10 cellular contexts compared by ENCODE assay signal in genomic region chr2:27717070-27717453, GRCh38. TPM values are rescaled to one million over a fixed set of nuclear protein-coding genes. Genes with fewer than 3 reads are reported as not detected.
DNase-seq lines count a peak whose midpoint lies in the region; ATAC-seq, FAIRE-seq and TF ChIP-seq lines count a peak whose summit lies in the region.
"Had no signal": no experiment of that assay in that cellular context is flagged by ENCODE, and none has a peak within 500 bp of the region (broad histone marks: within the 10 kb centered on the region; RNA-seq: fewer than 3 reads in every experiment).

No MANE protein-coding gene starts in this region.

- TF ChIP-seq RAD21 in A549 (conservative IDR thresholded peaks at IDR 0.05 in 1 of 2, IDR thresholded peaks at IDR 0.05 in 1 of 2), result no peak

- 20% methylated on average over 8 of the region's 8 CpGs for WGBS in A549 (ENCODE audit: missing lambda C conversion rate)
- 68% methylated on average over 8 of the region's 8 CpGs for WGBS in prostate gland

- peaks cover 35% of the 10 kb centered on the region for H3K27me3 Mint-ChIP-seq in activated naive CD8-positive, alpha-beta T cell treated with anti-CD3 and anti-CD28 coated beads, Interleukin-2, amount 10 ng/mL, durations not matched to agents 7 days and 5 days

- POLR2A ChIA-PET in A549 (lab: Yijun Ruan, JAX), result interaction anchor here (0.8 to 1.8 kb wide), 4 partner anchors 10 to 676 kb away, joined by 3 to 8 read pairs (median 5); partner anchors contain the start of gene FOSL2
- POLR2A ChIA-PET in activated naive CD8-positive, alpha-beta T cell treated with anti-CD3 and anti-CD28 coated beads, Interleukin-2, amount 10 ng/mL, durations not matched to agents 7 days and 5 days (lab: Charles Lee), result interaction anchor here (1.0 kb wide), 1 partner anchor 13 kb away, joined by 3 read pairs; no protein-coding TSS in a partner anchor
- POLR2A ChIA-PET in A673 (lab: Charles Lee; ENCODE audit: low non-redundant PET), result no interaction called here

- H3K4me1 ChIP-seq in A549 (peaks cover 70% of the 10 kb centered on the region), prostate gland (replicated peaks) (no peaks in the 10 kb centered on the region), A673 (ENCODE audit: insufficient read depth, low read length, poor library complexity, severe bottlenecking) (no peaks in the 10 kb centered on the region)

- peak overlapping the region; percentile 18 for H3K4me3 Mint-ChIP-seq in activated naive CD8-positive, alpha-beta T cell treated with anti-CD3 and anti-CD28 coated beads, Interleukin-2, amount 10 ng/mL, durations not matched to agents 7 days and 5 days

- H3K36me3 Mint-ChIP-seq in activated naive CD8-positive, alpha-beta T cell treated with anti-CD3 and anti-CD28 coated beads, Interleukin-2, amount 10 ng/mL, durations not matched to agents 7 days and 5 days, result no peaks in the 10 kb centered on the region

- no peak overlapping the region for H3K4me3 ChIP-seq in A549
- H3K4me3 ChIP-seq in H7 (ENCODE audit: insufficient read depth, low read depth, low read length), result peak overlapping the region; percentile 43; the same call in 1 of the 2 replicates
- H3K4me3 ChIP-seq in prostate gland, result no peak overlapping the region
- no peak overlapping the region for H3K4me3 ChIP-seq in A673 (ENCODE audit: low read depth, low read length, poor library complexity, severe bottlenecking)

- no peak for TF ChIP-seq CTCF in A549 (IDR thresholded peaks at IDR 0.05)
- no peak for TF ChIP-seq CTCF in prostate gland (IDR thresholded peaks at IDR 0.05)
- no peak for TF ChIP-seq CTCF in A673 (conservative IDR thresholded peaks at IDR 0.05; ENCODE audit: low read depth, low read length)

- ATAC-seq in A549 (peak; percentile 44 to 52; a peak in 5 of 6 replicates), HG03432 (IDR thresholded peaks at IDR 0.05; ENCODE audit: unreplicated experiment) (no peak)
- ATAC-seq in activated naive CD8-positive, alpha-beta T cell treated with anti-CD3 and anti-CD28 coated beads, Interleukin-2, amount 10 ng/mL, durations not matched to agents 7 days and 5 days (ENCODE audit: low read depth), result no peak

- no peaks in the 10 kb centered on the region for H3K36me3 ChIP-seq in H7 (replicated peaks; ENCODE audit: control insufficient read depth, insufficient read depth, low read length)
- no peaks in the 10 kb centered on the region for H3K36me3 ChIP-seq in prostate gland
- no peaks in the 10 kb centered on the region for H3K36me3 ChIP-seq in A673 (ENCODE audit: insufficient read depth, low read length, poor library complexity, severe bottlenecking)

- no TSS peak for BruUV-seq in A673 (replicated peaks; lab: Mats Ljungman, UMichigan)

- DNase-seq in A549 (ENCODE audit: low read depth in 1 of 2, low spot score in 1 of 2) (peak in 1 of 2 experiments; percentile 87), H7 (no peak), islet precursor cell (peak; percentile 85), prostate gland (ENCODE audit: low spot score) (no peak), DMS53 treated with DMSO at 0.1 percent for 48 hours (lab: John Stamatoyannopoulos, UW; ENCODE audit: unreplicated experiment) (no peak), A673 (ENCODE audit: low spot score) (no peak)
- no peak for DNase-seq in activated naive CD8-positive, alpha-beta T cell treated with anti-CD3 and anti-CD28 coated beads, Interleukin-2, amount 10 ng/mL, durations not matched to agents 7 days and 5 days
- DNase-seq: NCI-H510A treated with DMSO at 0.1 percent for 48 hours had no signal

- H3K4me1 Mint-ChIP-seq in activated naive CD8-positive, alpha-beta T cell treated with anti-CD3 and anti-CD28 coated beads, Interleukin-2, amount 10 ng/mL, durations not matched to agents 7 days and 5 days, result peaks cover 23% of the 10 kb centered on the region

- no peaks in the 10 kb centered on the region for H3K9me3 Mint-ChIP-seq in activated naive CD8-positive, alpha-beta T cell treated with anti-CD3 and anti-CD28 coated beads, Interleukin-2, amount 10 ng/mL, durations not matched to agents 7 days and 5 days

- TF ChIP-seq EP300 in A549 (IDR thresholded peaks at IDR 0.05), result no peak

- peak overlapping the region; percentile 91 for H3K4me2 ChIP-seq in A549

- H3K27me3 ChIP-seq in H7 (ENCODE audit: control insufficient read depth, insufficient read depth, low read length), result peaks cover 17% of the 10 kb centered on the region
- H3K27me3 ChIP-seq in prostate gland (replicated peaks; ENCODE audit: insufficient read depth), result no peaks in the 10 kb centered on the region
- no peaks in the 10 kb centered on the region for H3K27me3 ChIP-seq in A673 (replicated peaks; ENCODE audit: insufficient read depth, low read depth, low read length, poor library complexity)

- no peaks in the 10 kb centered on the region for H3K9me3 ChIP-seq in A549
- H3K9me3 ChIP-seq in prostate gland, result no peaks in the 10 kb centered on the region
- H3K9me3 ChIP-seq in A673 (ENCODE audit: low read depth, low read length, poor library complexity, severe bottlenecking), result no peaks in the 10 kb centered on the region

- H3K27ac ChIP-seq in A549, result peak overlapping the region; percentile 98 to 99
- peak overlapping the region in 1 of 2 donors; percentile 59 for H3K27ac ChIP-seq in prostate gland
- H3K27ac ChIP-seq in A673 (ENCODE audit: low read depth, low read length, poor library complexity, severe bottlenecking), result no peak overlapping the region

- TF ChIP-seq POLR2A in A549 (IDR thresholded peaks at IDR 0.05; ENCODE audit: low read length), result no peak
- TF ChIP-seq POLR2A in prostate gland (IDR thresholded peaks at IDR 0.05), result no peak

- CTCF ChIA-PET in A549 (lab: Yijun Ruan, JAX) (interaction anchor here (0.9 to 14.1 kb wide), 7 partner anchors 11 to 676 kb away, joined by 3 to 167 read pairs (median 4); partner anchors contain the start of gene FOSL2), A673 (lab: Charles Lee) (no interaction called here)

- FAIRE-seq in A549 (lab: Jason Lieb, UNC), result no peak
- FAIRE-seq: G401.6 had no signal

- no peak overlapping the region for H3K27ac Mint-ChIP-seq in activated naive CD8-positive, alpha-beta T cell treated with anti-CD3 and anti-CD28 coated beads, Interleukin-2, amount 10 ng/mL, durations not matched to agents 7 days and 5 days

- intact Hi-C loops in prostate gland (cut with DNase I), result no loop called here
- intact Hi-C loops in A673 (cut with micrococcal nuclease; ENCODE audit: unreplicated experiment), result no loop called here

TF ChIP-seq in A549, 52 proteins besides CTCF, POLR2A, EP300 and RAD21 (continues in another document):
- TF ChIP-seq MAX (IDR thresholded peaks at IDR 0.05) (peak; percentile 47; the same call in 1 of the 2 replicates), ATOH8 (CRISPR knock-in tag; IDR thresholded peaks at IDR 0.05; ENCODE audit: low read depth) (0 out of 2 replicates have a peak, but pooled peaks have one; percentile 14), HOXB13 (CRISPR knock-in tag; IDR thresholded peaks at IDR 0.05; ENCODE audit: low read depth) (no peak), HEYL (CRISPR knock-in tag; IDR thresholded peaks at IDR 0.05) (no peak), CEBPB (IDR thresholded peaks at IDR 0.05) (no peak), BHLHE40 (IDR thresholded peaks at IDR 0.05; ENCODE audit: low read depth, low read length) (no peak)

RNA-seq across cellular contexts. Expression of gene SLC4A1AP, which starts 53.4 kb away (rescaled TPM):
- polyA plus RNA-seq in A549 (2011; rRNA removed), result 21.1 and 33.0 TPM in 2 replicates
- polyA plus RNA-seq in A549 (2012; cell fraction: cytosol; rRNA removed), result 13.0 and 13.6 TPM in 2 replicates
- 18.0 and 18.2 TPM in 2 replicates for polyA plus RNA-seq in A549 (2012; cell fraction: nucleus; rRNA removed)
- polyA plus RNA-seq in A549 (2017; fragmentation: RNase III; extraction: RNeasy Plus Mini Kit Qiagen cat#74134 plus additional on column Dnase treatment), result 30.0 to 32.6 TPM (median 31.8 TPM) in 3 replicates
- 7.2 and 11.3 TPM in 2 replicates for polyA minus RNA-seq in A549 (2011; rRNA and poly(A)+ RNA removed)
- 22.8 and 30.2 TPM in 2 replicates for total RNA-seq in H7 (2014; rRNA removed; shearing (Covaris generic))
- total RNA-seq in activated naive CD8-positive, alpha-beta T cell treated with anti-CD3 and anti-CD28 coated beads, Interleukin-2, amount 10 ng/mL, durations not matched to agents 7 days and 5 days, result 10 to 100 TPM; 25.1 to 27.4 TPM
- total RNA-seq in prostate gland, result 10 to 100 TPM; 19.8 to 37.9 TPM
- total RNA-seq in A673 (2021), result 29.7 and 30.4 TPM in 2 replicates

RNA-seq across cellular contexts. Expression of gene SUPT7L, which starts 53.6 kb away (rescaled TPM):
- polyA plus RNA-seq in A549 (2011; rRNA removed) (67.0 and 73.1 TPM in 2 replicates), A549 (2017; fragmentation: RNase III; extraction: RNeasy Plus Mini Kit Qiagen cat#74134 plus additional on column Dnase treatment) (34.5 to 41.2 TPM (median 39.5 TPM) in 3 replicates)
- polyA plus RNA-seq in A549 (2012; cell fraction: cytosol; rRNA removed), result 34.5 and 40.3 TPM in 2 replicates
- 43.4 and 61.7 TPM in 2 replicates for polyA plus RNA-seq in A549 (2012; cell fraction: nucleus; rRNA removed)
- 51.2 and 51.3 TPM in 2 replicates for polyA minus RNA-seq in A549 (2011; rRNA and poly(A)+ RNA removed)
- 26.6 and 29.3 TPM in 2 replicates for total RNA-seq in H7 (2014; rRNA removed; shearing (Covaris generic))
- total RNA-seq in activated naive CD8-positive, alpha-beta T cell treated with anti-CD3 and anti-CD28 coated beads, Interleukin-2, amount 10 ng/mL, durations not matched to agents 7 days and 5 days, result 10 to 100 TPM; 42.8 to 43.4 TPM
- total RNA-seq in prostate gland (10 to 100 TPM; 18.6 to 34.2 TPM), A673 (2021) (33.1 and 34.0 TPM in 2 replicates)

RNA-seq across cellular contexts. Expression of gene MRPL33, which starts 54.5 kb away (rescaled TPM):
- 171 and 287 TPM in 2 replicates for polyA plus RNA-seq in A549 (2011; rRNA removed)
- 89.0 and 108 TPM in 2 replicates for polyA plus RNA-seq in A549 (2012; cell fraction: cytosol; rRNA removed)
- polyA plus RNA-seq in A549 (2012; cell fraction: nucleus; rRNA removed), result 16.2 and 28.5 TPM in 2 replicates
- 492 to 595 TPM (median 497 TPM) in 3 replicates for polyA plus RNA-seq in A549 (2017; fragmentation: RNase III; extraction: RNeasy Plus Mini Kit Qiagen cat#74134 plus additional on column Dnase treatment)
- 11.8 and 17.2 TPM in 2 replicates for polyA minus RNA-seq in A549 (2011; rRNA and poly(A)+ RNA removed)
- 76.5 and 81.9 TPM in 2 replicates for total RNA-seq in H7 (2014; rRNA removed; shearing (Covaris generic))
- total RNA-seq in activated naive CD8-positive, alpha-beta T cell treated with anti-CD3 and anti-CD28 coated beads, Interleukin-2, amount 10 ng/mL, durations not matched to agents 7 days and 5 days, result 10 to 100 TPM; 47.7 to 50.3 TPM
- total RNA-seq in prostate gland, result 100 to 1,000 TPM; 140 to 186 TPM
- 55.4 and 68.1 TPM in 2 replicates for total RNA-seq in A673 (2021)

Comparison
In these comparisons a context has a peak if more than half of its experiments do, and no peak if none do; other contexts are left out.
1. ATAC-seq: peak in A549 (2 of 2); none in activated naive CD8-positive, alpha-beta T cell treated with anti-CD3 and anti-CD28 coated beads, Interleukin-2, amount 10 ng/mL, durations not matched to agents 7 days and 5 days (single experiment) and HG03432 (single experiment).